1 cellular context compared by ENCODE assay signal in genomic region chr11:13215157-13215556, GRCh38.
TF ChIP-seq lines count a peak whose summit lies in the region.

No MANE protein-coding gene starts in this region.

TF ChIP-seq in IMR-90, 13 proteins besides CTCF, POLR2A, EP300 and RAD21 (continued from another document):
- TF ChIP-seq USF2 (IDR thresholded peaks at IDR 0.05; ENCODE audit: low read depth, low read length) (no peak), RFX5 (IDR thresholded peaks at IDR 0.05; ENCODE audit: low read depth, low read length) (no peak), FOS (IDR thresholded peaks at IDR 0.05; ENCODE audit: low read depth, low read length) (peak; percentile 90), MAZ (IDR thresholded peaks at IDR 0.05; ENCODE audit: borderline replicate concordance, low read depth, low read length) (no peak), MXI1 (IDR thresholded peaks at IDR 0.05; ENCODE audit: borderline replicate concordance, low read depth, low read length) (no peak), MAFK (IDR thresholded peaks at IDR 0.05; ENCODE audit: low read depth, low read length) (no peak)
